ENCODE assay signal across 25 cellular contexts in genomic region chr9:127237801-127238200, GRCh38.
"Had no signal": no experiment of that assay in that cellular context is flagged by ENCODE, and none has a peak within 500 bp of the region (broad histone marks: within the 10 kb centered on the region; RNA-seq: fewer than 3 reads in every experiment).

No MANE protein-coding gene starts in this region.

- ATAC-seq: gastroesophageal sphincter; left cardiac atrium; naive thymus-derived CD4-positive, alpha-beta T cell; sciatic nerve had no signal

- H3K9me3 ChIP-seq: esophagus muscularis mucosa, gastroesophageal sphincter, left ventricle myocardium inferior, stomach, thoracic aorta, upper lobe of left lung, uterus had no signal

- H3K4me3 ChIP-seq: coronary artery, esophagus muscularis mucosa, gastroesophageal sphincter, left ventricle myocardium inferior, stomach, thoracic aorta, upper lobe of left lung, uterus had no signal

- H3K4me3 Mint-ChIP-seq: endodermal cell; immature natural killer cell; naive thymus-derived CD4-positive, alpha-beta T cell; nephron progenitor cell had no signal

- H3K27ac Mint-ChIP-seq: endodermal cell; immature natural killer cell; naive thymus-derived CD4-positive, alpha-beta T cell; nephron progenitor cell had no signal

- H3K27me3 ChIP-seq: esophagus muscularis mucosa, gastroesophageal sphincter, stomach, upper lobe of left lung, uterus had no signal

- H3K4me1 ChIP-seq: upper lobe of left lung had no signal

- H3K27ac ChIP-seq: coronary artery, esophagus muscularis mucosa, gastroesophageal sphincter, left ventricle myocardium inferior, parathyroid adenoma, stomach, thoracic aorta, upper lobe of left lung, uterus had no signal

- DNase-seq: effector CD4-positive, alpha-beta T cell; endodermal cell; foreskin fibroblast; glutamatergic neuron; immature natural killer cell; kidney; left cardiac atrium; left ventricle myocardium inferior; mesendoderm; naive thymus-derived CD4-positive, alpha-beta T cell; nephron progenitor cell; stimulated activated CD4-positive, alpha-beta T cell treated with anti-CD3 and anti-CD28 coated beads, Interleukin-2, amount 100 ng/mL, for 24 hours; stimulated activated CD4-positive, alpha-beta T cell treated with anti-CD3 and anti-CD28 coated beads, Interleukin-4, amount 100 ng/mL, for 4 hours; stimulated activated naive CD4-positive, alpha-beta T cell; stomach; substantia nigra; upper lobe of left lung; uterus had no signal

- H3K9me3 Mint-ChIP-seq: endodermal cell; immature natural killer cell; naive thymus-derived CD4-positive, alpha-beta T cell; nephron progenitor cell had no signal

- H3K4me1 Mint-ChIP-seq: immature natural killer cell; naive thymus-derived CD4-positive, alpha-beta T cell had no signal

- H3K36me3 Mint-ChIP-seq: immature natural killer cell had no signal

- H3K36me3 ChIP-seq: thoracic aorta, upper lobe of left lung, uterus had no signal

- FAIRE-seq: endothelial cell of umbilical vein, kidney had no signal
